ENCODE assay signal across 27 cellular contexts in the genomic region with DNA sequence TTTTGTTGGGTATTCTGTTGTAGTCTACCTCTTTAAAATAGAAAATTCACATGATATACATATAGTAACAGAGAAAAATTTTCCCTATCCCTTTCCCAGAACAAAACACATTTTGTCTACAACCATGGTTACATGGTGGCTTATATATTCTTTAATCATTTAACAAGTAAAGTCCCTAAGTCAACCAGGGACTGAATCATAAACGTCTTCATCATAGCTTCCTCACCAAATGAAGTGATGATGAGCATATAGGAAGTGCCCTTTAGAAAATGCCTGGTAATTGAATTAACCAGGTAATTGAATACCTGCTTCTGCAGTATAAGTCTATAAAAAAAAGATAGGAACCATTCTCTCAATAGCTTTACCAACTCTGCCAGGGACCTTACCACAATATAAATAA.
"Had no signal": no experiment of that assay in that cellular context is flagged by ENCODE, and none has a peak within 500 bp of the region (broad histone marks: within the 10 kb centered on the region; RNA-seq: fewer than 3 reads in every experiment).

No MANE protein-coding gene starts in this region.

- H3K4me3 Mint-ChIP-seq: mesothelial cell of epicardium; naive B cell; natural killer cell; nephron progenitor cell; neural progenitor cell; stimulated activated naive B cell treated with anti-CD40 and anti-IgM and Interleukin-4, amounts not matched to agents 10 μg/mL and 1 μg/mL and 100 μg/mL, for 72 hours; stimulated activated naive CD8-positive, alpha-beta T cell treated with anti-CD3 and anti-CD28 coated beads, Interleukin-15, Interleukin-2, amounts not matched to agents 100 ng/mL and 50 ng/mL, for 24 hours; type B pancreatic cell had no signal

- H3K27me3 ChIP-seq: neural progenitor cell, neutrophil, right atrium auricular region, right lobe of liver, tibial nerve, uterus had no signal

- H3K9me3 ChIP-seq: left ventricle myocardium inferior, neutrophil, right atrium auricular region, right lobe of liver, tibial nerve, uterus had no signal

- H3K36me3 ChIP-seq: left ventricle myocardium inferior, neural progenitor cell, neutrophil, right atrium auricular region, right lobe of liver, uterus had no signal

- H3K4me3 ChIP-seq: left ventricle myocardium inferior, lung, neural progenitor cell, right atrium auricular region, right lobe of liver, smooth muscle cell, tibial nerve, uterus had no signal

- ATAC-seq: natural killer cell; stimulated activated naive B cell treated with anti-CD40 and anti-IgM and Interleukin-4, amounts not matched to agents 10 μg/mL and 1 μg/mL and 100 μg/mL, for 72 hours had no signal

- FAIRE-seq: keratinocyte had no signal

- H3K4me2 ChIP-seq: neural progenitor cell, smooth muscle cell had no signal

- H3K27me3 Mint-ChIP-seq: progenitor cell of endocrine pancreas; stimulated activated naive CD8-positive, alpha-beta T cell treated with anti-CD3 and anti-CD28 coated beads, Interleukin-15, Interleukin-2, amounts not matched to agents 100 ng/mL and 50 ng/mL, for 24 hours; type B pancreatic cell had no signal

- H3K36me3 Mint-ChIP-seq: naive B cell; natural killer cell; stimulated activated naive B cell treated with anti-CD40 and anti-IgM and Interleukin-4, amounts not matched to agents 10 μg/mL and 1 μg/mL and 100 μg/mL, for 72 hours had no signal

- H3K27ac Mint-ChIP-seq: mesothelial cell of epicardium; naive B cell; natural killer cell; neural progenitor cell; stimulated activated naive B cell treated with anti-CD40 and anti-IgM and Interleukin-4, amounts not matched to agents 10 μg/mL and 1 μg/mL and 100 μg/mL, for 72 hours; stimulated activated naive CD8-positive, alpha-beta T cell treated with anti-CD3 and anti-CD28 coated beads, Interleukin-15, Interleukin-2, amounts not matched to agents 100 ng/mL and 50 ng/mL, for 24 hours; type B pancreatic cell had no signal

- DNase-seq: hippocampal formation; kidney glomerular epithelial cell; left ventricle myocardium inferior; mesendoderm; naive B cell; natural killer cell; nephron progenitor cell; occipital lobe; right lobe of liver; stimulated activated CD4-positive, alpha-beta T cell treated with anti-CD3 and anti-CD28 coated beads, Interleukin-1b, Interleukin-23, amount 100 ng/mL, for 48 hours; stimulated activated CD4-positive, alpha-beta T cell treated with anti-CD3 and anti-CD28 coated beads, Interleukin-2, amount 100 ng/mL, for 48 hours; stimulated activated CD4-positive, alpha-beta T cell treated with anti-CD3 and anti-CD28 coated beads, Interleukin-4, amount 100 ng/mL, for 4 hours; stimulated activated CD8-positive, alpha-beta memory T cell treated with anti-CD3 and anti-CD28 coated beads, Interleukin-4, amount 100 ng/mL, for 48 hours; stimulated activated naive B cell treated with anti-CD40 and anti-IgM and Interleukin-4, amounts not matched to agents 10 μg/mL and 1 μg/mL and 100 μg/mL, for 72 hours; substantia nigra; uterus had no signal

- H3K27ac ChIP-seq: left ventricle myocardium inferior, neural progenitor cell, neutrophil, right atrium auricular region, tibial nerve, uterus had no signal

- H3K9me3 Mint-ChIP-seq: mesothelial cell of epicardium; naive B cell; natural killer cell; nephron progenitor cell; neural progenitor cell; stimulated activated naive B cell treated with anti-CD40 and anti-IgM and Interleukin-4, amounts not matched to agents 10 μg/mL and 1 μg/mL and 100 μg/mL, for 72 hours; stimulated activated naive CD8-positive, alpha-beta T cell treated with anti-CD3 and anti-CD28 coated beads, Interleukin-15, Interleukin-2, amounts not matched to agents 100 ng/mL and 50 ng/mL, for 24 hours; type B pancreatic cell had no signal

- H3K4me1 Mint-ChIP-seq: naive B cell; neural progenitor cell; stimulated activated naive B cell treated with anti-CD40 and anti-IgM and Interleukin-4, amounts not matched to agents 10 μg/mL and 1 μg/mL and 100 μg/mL, for 72 hours had no signal
